ENCODE assay signal across 27 cellular contexts in the genomic region with DNA sequence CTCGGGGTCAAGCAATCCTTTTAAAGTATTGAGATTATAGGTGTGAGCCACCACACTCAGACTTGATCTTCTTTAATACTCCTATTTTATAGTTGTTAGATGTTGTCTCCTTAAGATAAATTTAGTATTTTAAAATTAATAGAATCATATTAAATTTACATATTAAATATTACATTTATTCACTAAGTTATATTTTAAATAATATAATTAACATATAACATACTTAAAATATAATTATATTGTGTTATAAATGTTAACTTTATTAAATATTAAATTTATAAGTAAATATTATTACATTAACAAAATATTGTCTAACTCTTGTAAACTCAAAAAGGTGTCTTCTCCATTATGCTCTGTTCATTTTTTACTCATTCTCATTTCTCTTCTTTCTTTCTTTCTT.
"Had no signal": no experiment of that assay in that cellular context is flagged by ENCODE, and none has a peak within 500 bp of the region (broad histone marks: within the 10 kb centered on the region; RNA-seq: fewer than 3 reads in every experiment).

No MANE protein-coding gene starts in this region.

- H3K36me3 ChIP-seq: esophagus muscularis mucosa, heart right ventricle, left ventricle myocardium inferior, lower lobe of right lung, sigmoid colon, spleen, thoracic aorta, tibial nerve, upper lobe of left lung had no signal

- H3K4me1 ChIP-seq: esophagus muscularis mucosa, foreskin keratinocyte, heart right ventricle, left ventricle myocardium inferior, lower lobe of right lung, psoas muscle, sigmoid colon, spleen, tibial nerve, upper lobe of left lung had no signal

- ATAC-seq: foreskin keratinocyte; heart right ventricle; left colon; lower lobe of right lung; naive thymus-derived CD8-positive, alpha-beta T cell; psoas muscle; right cardiac atrium; stimulated activated memory B cell treated with anti-CD40 and anti-IgM and Interleukin-4, amounts not matched to agents 10 μg/mL and 1 μg/mL and 100 μg/mL, for 72 hours had no signal

- H3K9me3 ChIP-seq: esophagus muscularis mucosa, lower lobe of right lung had no signal

- FAIRE-seq: endothelial cell of umbilical vein, islet of Langerhans, urothelium cell line had no signal

- H3K27me3 ChIP-seq: dorsolateral prefrontal cortex, esophagus muscularis mucosa, foreskin keratinocyte, heart right ventricle, sigmoid colon, spleen, tibial nerve, upper lobe of left lung had no signal

- H3K4me3 ChIP-seq: dorsolateral prefrontal cortex, esophagus muscularis mucosa, heart right ventricle, left ventricle myocardium inferior, lower lobe of right lung, psoas muscle, sigmoid colon, spleen, thoracic aorta, tibial nerve, upper lobe of left lung had no signal

- DNase-seq: dorsolateral prefrontal cortex; effector CD4-positive, alpha-beta T cell; foreskin keratinocyte; glutamatergic neuron; heart right ventricle; hippocampal formation; kidney glomerular epithelial cell; left colon; left ventricle myocardium inferior; lower lobe of right lung; naive thymus-derived CD8-positive, alpha-beta T cell; nephron progenitor cell; nucleus accumbens; posterior cingulate gyrus; psoas muscle; right cardiac atrium; sigmoid colon; spleen; stimulated activated CD4-positive, alpha-beta T cell treated with anti-CD3 and anti-CD28 coated beads, Interleukin-4, amount 100 ng/mL, for 4 hours; upper lobe of left lung had no signal

- H3K27ac ChIP-seq: dorsolateral prefrontal cortex, esophagus muscularis mucosa, foreskin keratinocyte, heart right ventricle, left ventricle myocardium inferior, lower lobe of right lung, psoas muscle, sigmoid colon, spleen, thoracic aorta, tibial nerve, upper lobe of left lung had no signal
